ENCODE assay signal across 1 cellular context in genomic region chr19:18507021-18507726, GRCh38.
TF ChIP-seq lines count a peak whose summit lies in the region.

No MANE protein-coding gene starts in this region.

TF ChIP-seq in GM23338, 12 proteins besides CTCF, POLR2A, EP300 and RAD21 (continued from another document):
- TF ChIP-seq ZNF462 (CRISPR knock-in tag; IDR thresholded peaks at IDR 0.05): no peak
- no peak for TF ChIP-seq REST (IDR thresholded peaks at IDR 0.05; ENCODE audit: unreplicated experiment)
